37 cellular contexts compared by ENCODE assay signal in genomic region chr6:170248111-170248805, GRCh38. TPM values are rescaled to one million over a fixed set of nuclear protein-coding genes. Genes with fewer than 3 reads are reported as not detected.
DNase-seq lines count a peak whose midpoint lies in the region; ATAC-seq, FAIRE-seq and TF ChIP-seq lines count a peak whose summit lies in the region.
"Had no signal": no experiment of that assay in that cellular context is flagged by ENCODE, and none has a peak within 500 bp of the region (broad histone marks: within the 10 kb centered on the region; RNA-seq: fewer than 3 reads in every experiment).

No MANE protein-coding gene starts in this region.

- TF ChIP-seq POLR2A in K562 (conservative IDR thresholded peaks at IDR 0.05): no peak
- no peak for TF ChIP-seq POLR2A in gastrocnemius medialis (IDR thresholded peaks at IDR 0.05)

- no peak overlapping the region for H3K9ac ChIP-seq in K562 (ENCODE audit: insufficient read depth in 1 of 2, low read depth in 2 of 2, low read length in 2 of 2)

- no peaks in the 10 kb centered on the region for H3K36me3 ChIP-seq in K562 (ENCODE audit: control insufficient read depth, insufficient read depth, low read length)
- no peaks in the 10 kb centered on the region for H3K36me3 ChIP-seq in left ventricle myocardium inferior
- H3K36me3 ChIP-seq in gastrocnemius medialis: no peaks in the 10 kb centered on the region
- H3K36me3 ChIP-seq: BE2C, esophagus squamous epithelium, right lobe of liver, transverse colon had no signal

- no peak overlapping the region for H2AFZ ChIP-seq in K562 (ENCODE audit: low read depth, low read length)
- H2AFZ ChIP-seq: PC-9 had no signal

- H3K4me3 ChIP-seq in K562 (no peak overlapping the region), left ventricle myocardium inferior (peak overlapping the region; percentile 39), gastrocnemius medialis (peak overlapping the region in 3 of 4 donors; percentile 3 to 34 (median 19))
- H3K4me3 ChIP-seq: esophagus squamous epithelium, PC-9, right lobe of liver, transverse colon had no signal

- no peaks in the 10 kb centered on the region for H3K9me1 ChIP-seq in K562 (ENCODE audit: control insufficient read depth, insufficient read depth, low read length)

- H3K4me1 ChIP-seq in K562 (replicated peaks in 1 of 2; ENCODE audit: control insufficient read depth in 2 of 2, insufficient read depth in 2 of 2, low read length in 2 of 2) (peaks cover 0 to 10% of the 10 kb centered on the region in 2 experiments; a peak in 2 of 5 replicates), left ventricle myocardium inferior (peaks cover 30% of the 10 kb centered on the region), gastrocnemius medialis (peaks cover 3% of the 10 kb centered on the region in 2 donors)
- H3K4me1 ChIP-seq: foreskin keratinocyte, right lobe of liver, transverse colon had no signal

- H3K27ac Mint-ChIP-seq in nephron: peak overlapping the region; percentile 23 to 72 (median 63)
- no peak overlapping the region for H3K27ac Mint-ChIP-seq in osteocyte (ENCODE audit: unreplicated experiment)
- H3K27ac Mint-ChIP-seq: activated CD4-positive, alpha-beta memory T cell treated with anti-CD3 and anti-CD28 coated beads for 36 hours; activated T-helper 1 cell treated with anti-CD3 and anti-CD28 coated beads, Interleukin-12 subunit alpha, Interleukin-12 subunit beta, Interleukin-2, Interleukin-4 antibody, amounts not matched to agents 30 ng/mL and 10 ng/mL and 1 ng/mL, durations not matched to agents 14 hours and 24 hours and 36 hours; CD8-positive, alpha-beta T cell; naive B cell had no signal

- FAIRE-seq in K562 (lab: Jason Lieb, UNC): no peak
- FAIRE-seq: endometrium, GM18507 had no signal

- no peaks in the 10 kb centered on the region for H3K9me3 Mint-ChIP-seq in nephron
- H3K9me3 Mint-ChIP-seq in osteocyte (ENCODE audit: unreplicated experiment): no peaks in the 10 kb centered on the region
- H3K9me3 Mint-ChIP-seq: activated CD4-positive, alpha-beta memory T cell treated with anti-CD3 and anti-CD28 coated beads for 36 hours; activated T-helper 1 cell treated with anti-CD3 and anti-CD28 coated beads, Interleukin-12 subunit alpha, Interleukin-12 subunit beta, Interleukin-2, Interleukin-4 antibody, amounts not matched to agents 30 ng/mL and 10 ng/mL and 1 ng/mL, durations not matched to agents 14 hours and 24 hours and 36 hours; CD8-positive, alpha-beta T cell; central memory CD8-positive, alpha-beta T cell; naive B cell; stimulated activated effector memory CD8-positive, alpha-beta T cell treated with anti-CD3 and anti-CD28 coated beads, Interleukin-12 subunit alpha, Interleukin-12 subunit beta, amount 100 ng/mL, for 72 hours had no signal

- no TSS peak for BruUV-seq in K562 (replicated peaks; lab: Mats Ljungman, UMichigan)

- WGBS in K562 (ENCODE audit: insufficient coverage, low coverage, missing lambda C conversion rate): 1% methylated on average over 34 of the region's 34 CpGs

- DNase-seq in K562 (ENCODE audit: extremely low read depth in 1 of 4, low spot score in 3 of 4) (no peak), left ventricle myocardium inferior (no peak), gastrocnemius medialis (no peak), dedifferentiated amniotic fluid mesenchymal stem cell (ENCODE audit: extremely low spot score) (no peak), cortex of kidney (lab: John Stamatoyannopoulos, UW) (no peak), GF-D8 (lab: John Stamatoyannopoulos, UW) (no peak), osteocyte (ENCODE audit: extremely low spot score, unreplicated experiment) (no peak)
- DNase-seq: ACHN; activated CD4-positive, alpha-beta memory T cell treated with anti-CD3 and anti-CD28 coated beads for 36 hours; activated CD4-positive, CD25-positive, alpha-beta regulatory T cell treated with anti-CD3 and anti-CD28 coated beads, Interleukin-2, amount 50 U/mL, for 72 hours; activated CD8-positive, alpha-beta memory T cell treated with anti-CD3 and anti-CD28 coated beads, Interleukin-2, amount 50 U/mL, for 4 hours; activated naive CD4-positive, alpha-beta T cell treated with Interleukin-2 at 50 U/mL for 16 hours; BE2C; CD8-positive, alpha-beta T cell; DMS 273 treated with DMSO at 0.1 percent for 48 hours; EL; esophagus squamous epithelium; foreskin keratinocyte; H7; Karpas-422; naive B cell; NCI-H1930; NCI-H526; PC-9; SHP77 treated with DMSO at 0.1 percent for 48 hours; stimulated activated CD4-positive, alpha-beta T cell treated with anti-CD3 and anti-CD28 coated beads, Interleukin-4, amount 100 ng/mL, for 4 hours; transverse colon had no signal

- CTCF ChIA-PET in K562 (lab: Yijun Ruan, JAX; ENCODE audit: low intra/inter-chr PET ratio): no interaction called here

- intact Hi-C loops in K562 (cut with micrococcal nuclease): no loop called here
- intact Hi-C loops in left ventricle myocardium inferior (cut with micrococcal nuclease): no loop called here
- intact Hi-C loops in gastrocnemius medialis (cut with DNase I; ENCODE audit: low total_unique reads): no loop called here

- no peak overlapping the region for H3K4me2 ChIP-seq in K562 (ENCODE audit: insufficient read depth, low read length)
- H3K4me2 ChIP-seq: PC-9 had no signal

- H3K79me2 ChIP-seq in K562 (ENCODE audit: control insufficient read depth, insufficient read depth, low read length): no peaks in the 10 kb centered on the region

- no peak for TF ChIP-seq EP300 in K562 (IDR thresholded peaks at IDR 0.05; ENCODE audit: low read length)

- H3K4me1 Mint-ChIP-seq in nephron (peaks cover 66% of the 10 kb centered on the region), osteocyte (ENCODE audit: unreplicated experiment) (no peaks in the 10 kb centered on the region)
- H3K4me1 Mint-ChIP-seq: central memory CD8-positive, alpha-beta T cell; naive B cell; stimulated activated effector memory CD8-positive, alpha-beta T cell treated with anti-CD3 and anti-CD28 coated beads, Interleukin-12 subunit alpha, Interleukin-12 subunit beta, amount 100 ng/mL, for 72 hours had no signal

- peaks cover 39% of the 10 kb centered on the region for H3K27me3 Mint-ChIP-seq in nephron (ENCODE audit: low read depth)
- peaks cover 23% of the 10 kb centered on the region for H3K27me3 Mint-ChIP-seq in osteocyte (ENCODE audit: unreplicated experiment)

- no peak for TF ChIP-seq RAD21 in K562 (CRISPR knock-in tag; conservative IDR thresholded peaks at IDR 0.05 in 1 of 2, IDR thresholded peaks at IDR 0.05 in 1 of 2)

- H4K20me1 ChIP-seq in K562 (replicated peaks; ENCODE audit: control insufficient read depth, insufficient read depth, low read length): peaks cover 43% of the 10 kb centered on the region

- no peak for TF ChIP-seq CTCF in K562 (IDR thresholded peaks at IDR 0.05 in 2 of 3, conservative IDR thresholded peaks at IDR 0.05 in 1 of 3; ENCODE audit: insufficient read depth in 2 of 3, low read depth in 1 of 3, low read length in 3 of 3)
- no peak for TF ChIP-seq CTCF in left ventricle myocardium inferior (IDR thresholded peaks at IDR 0.05; ENCODE audit: borderline replicate concordance)
- TF ChIP-seq CTCF in nephron (IDR thresholded peaks at IDR 0.05; ENCODE audit: unreplicated experiment in 3 of 3): no peak
- no peak for TF ChIP-seq CTCF in gastrocnemius medialis (IDR thresholded peaks at IDR 0.05 in 4 of 5, conservative IDR thresholded peaks at IDR 0.05 in 1 of 5)
- TF ChIP-seq CTCF in osteocyte (IDR thresholded peaks at IDR 0.05): no peak

- H3K9me3 ChIP-seq in K562 (replicated peaks; ENCODE audit: control insufficient read depth, insufficient read depth, low read depth, low read length) (no peaks in the 10 kb centered on the region), left ventricle myocardium inferior (replicated peaks) (no peaks in the 10 kb centered on the region), gastrocnemius medialis (no peaks in the 10 kb centered on the region)
- H3K9me3 ChIP-seq: BE2C, esophagus squamous epithelium, right lobe of liver, transverse colon had no signal

- H3K27ac ChIP-seq in K562 (ENCODE audit: extremely low read depth, low read depth, low read length) (no peak overlapping the region), left ventricle myocardium inferior (replicated peaks) (no peak overlapping the region), gastrocnemius medialis (no peak overlapping the region)
- H3K27ac ChIP-seq: esophagus squamous epithelium, foreskin keratinocyte, PC-9, right lobe of liver, transverse colon had no signal

- H3K36me3 Mint-ChIP-seq in nephron (ENCODE audit: low read depth) (no peaks in the 10 kb centered on the region), osteocyte (ENCODE audit: unreplicated experiment) (no peaks in the 10 kb centered on the region)
- H3K36me3 Mint-ChIP-seq: activated CD4-positive, alpha-beta memory T cell treated with anti-CD3 and anti-CD28 coated beads for 36 hours; CD8-positive, alpha-beta T cell; naive B cell; stimulated activated effector memory CD8-positive, alpha-beta T cell treated with anti-CD3 and anti-CD28 coated beads, Interleukin-12 subunit alpha, Interleukin-12 subunit beta, amount 100 ng/mL, for 72 hours had no signal

- H3K4me3 Mint-ChIP-seq in nephron: peak overlapping the region in 2 of 3 experiments; percentile 26 to 35
- no peak overlapping the region for H3K4me3 Mint-ChIP-seq in osteocyte (ENCODE audit: unreplicated experiment)
- H3K4me3 Mint-ChIP-seq: activated CD4-positive, alpha-beta memory T cell treated with anti-CD3 and anti-CD28 coated beads for 36 hours; activated T-helper 1 cell treated with anti-CD3 and anti-CD28 coated beads, Interleukin-12 subunit alpha, Interleukin-12 subunit beta, Interleukin-2, Interleukin-4 antibody, amounts not matched to agents 30 ng/mL and 10 ng/mL and 1 ng/mL, durations not matched to agents 14 hours and 24 hours and 36 hours; CD8-positive, alpha-beta T cell; naive B cell; stimulated activated effector memory CD8-positive, alpha-beta T cell treated with anti-CD3 and anti-CD28 coated beads, Interleukin-12 subunit alpha, Interleukin-12 subunit beta, amount 100 ng/mL, for 72 hours had no signal

- H3K27me3 ChIP-seq in K562 (ENCODE audit: control insufficient read depth in 2 of 2, insufficient read depth in 2 of 2, low read length in 2 of 2) (peaks cover 81 to 90% of the 10 kb centered on the region in 2 experiments), left ventricle myocardium inferior (ENCODE audit: low read depth) (peaks cover 41% of the 10 kb centered on the region), gastrocnemius medialis (peaks cover 12 to 26% (median 18%) of the 10 kb centered on the region in 3 donors)
- H3K27me3 ChIP-seq: BE2C, dorsolateral prefrontal cortex, right lobe of liver had no signal

- in situ Hi-C loops in K562 (cut with MboI): no loop called here
- in situ Hi-C loops in gastrocnemius medialis (cut with MboI; ENCODE audit: low sequenced_read_pairs in 4 of 4): no loop called here

- POLR2A ChIA-PET in K562 (lab: Yijun Ruan, JAX): interaction anchor here (0.5 to 1.5 kb wide), 3 partner anchors 10 to 269 kb away, joined by 4 to 7 read pairs (median 4); no protein-coding TSS in a partner anchor

- ATAC-seq in K562: no peak; the same call in 2 of the 3 replicates
- no peak for ATAC-seq in gastrocnemius medialis
- ATAC-seq: CD8-positive, alpha-beta T cell; left lobe of liver; right lobe of liver; stimulated activated effector memory CD8-positive, alpha-beta T cell treated with anti-CD3 and anti-CD28 coated beads, Interleukin-12 subunit alpha, Interleukin-12 subunit beta, amount 100 ng/mL, for 72 hours had no signal

RNA-seq across cellular contexts. Expression of gene DLL1, which starts 42.6 kb away (rescaled TPM):
- not detected in 2 replicates for total RNA-seq in K562 (2011; cell fraction: chromatin; rRNA removed; ENCODE audit: low replicate concordance)
- not detected in 2 replicates for total RNA-seq in K562 (2011; cell fraction: nucleolus; rRNA removed)
- not detected in 2 replicates for total RNA-seq in K562 (2011; cell fraction: nucleoplasm; rRNA removed)
- total RNA-seq in K562 (2014; rRNA removed): not detected in 2 replicates
- not detected in 2 replicates for total RNA-seq in K562 (2014; rRNA removed; fragmentation: Illumina TruSeq; extraction: Trizol)
- not detected in 2 replicates for total RNA-seq in K562 (2015; rRNA removed; fragmentation: Illumina TruSeq; extraction: Trizol)
- not detected in 2 replicates for total RNA-seq in K562 (2021)
- not detected in 2 replicates for polyA plus RNA-seq in K562 (2011; rRNA removed)
- 0.03 TPM in 1 of 2 replicates, not detected in the other for polyA plus RNA-seq in K562 (2011; cell fraction: cytosol; rRNA removed)
- not detected in 2 replicates for polyA plus RNA-seq in K562 (2011; cell fraction: nucleus; rRNA removed)
- 0.03 TPM in 1 of 2 replicates, not detected in the other for polyA plus RNA-seq in K562 (2012)
- not detected in 2 replicates for polyA plus RNA-seq in K562 (2014; fragmentation: Illumina TruSeq; extraction: Trizol)
- polyA plus RNA-seq in K562 (2014; fragmentation: Nextera tagmentation; extraction: Ambion mirVana): not detected
- not detected in 2 replicates for polyA plus RNA-seq in K562 (2014; rRNA removed)
- polyA minus RNA-seq in K562 (2011; rRNA and poly(A)+ RNA removed): not detected in 2 replicates
- polyA minus RNA-seq in K562 (2011; cell fraction: cytosol; rRNA and poly(A)+ RNA removed): not detected in 2 replicates
- polyA minus RNA-seq in K562 (2011; cell fraction: nucleus; rRNA and poly(A)+ RNA removed): not detected in 2 replicates
- 11.7 TPM for total RNA-seq in left ventricle myocardium inferior
- total RNA-seq in gastrocnemius medialis: 1 to 10 TPM; 1.8 to 3.7 (median 3.3) TPM
- total RNA-seq in osteocyte: 1.6 and 2.6 TPM in 2 replicates
- total RNA-seq: activated T-helper 1 cell treated with anti-CD3 and anti-CD28 coated beads, Interleukin-12 subunit alpha, Interleukin-12 subunit beta, Interleukin-2, Interleukin-4 antibody, amounts not matched to agents 30 ng/mL and 10 ng/mL and 1 ng/mL, durations not matched to agents 14 hours and 24 hours and 36 hours; PC-9; T-helper 2 cell treated with Interferon-gamma antibody and Interleukin-4, amounts not matched to agents 100 ng/mL and 5 ng/mL, for 36 hours had no signal

RNA-seq across cellular contexts. Expression of gene FAM120B, which starts 58.3 kb away (rescaled TPM):
- 43.4 and 80.5 TPM in 2 replicates for total RNA-seq in K562 (2011; cell fraction: chromatin; rRNA removed; ENCODE audit: low replicate concordance)
- 21.2 and 24.1 TPM in 2 replicates for total RNA-seq in K562 (2011; cell fraction: nucleolus; rRNA removed)
- total RNA-seq in K562 (2011; cell fraction: nucleoplasm; rRNA removed): 25.9 and 29.8 TPM in 2 replicates
- total RNA-seq in K562 (2014; rRNA removed) (9.4 and 12.2 TPM in 2 replicates), K562 (2014; rRNA removed; fragmentation: Illumina TruSeq; extraction: Trizol) (15.1 and 16.4 TPM in 2 replicates), K562 (2015; rRNA removed; fragmentation: Illumina TruSeq; extraction: Trizol) (12.8 and 12.9 TPM in 2 replicates), K562 (2021) (22.6 and 23.0 TPM in 2 replicates), left ventricle myocardium inferior (20.1 TPM), gastrocnemius medialis (10 to 100 TPM; 10.7 to 17.0 (median 13.5) TPM), osteocyte (34.0 and 36.9 TPM in 2 replicates)
- polyA plus RNA-seq in K562 (2011; rRNA removed) (16.6 and 16.9 TPM in 2 replicates), K562 (2014; fragmentation: Illumina TruSeq; extraction: Trizol) (19.9 and 21.3 TPM in 2 replicates), K562 (2014; fragmentation: Nextera tagmentation; extraction: Ambion mirVana) (1 to 10 TPM; 3.5 to 5.5 TPM), K562 (2014; rRNA removed) (14.7 and 14.8 TPM in 2 replicates)
- polyA plus RNA-seq in K562 (2011; cell fraction: cytosol; rRNA removed): 11.3 and 12.0 TPM in 2 replicates
- polyA plus RNA-seq in K562 (2011; cell fraction: nucleus; rRNA removed): 24.9 and 30.9 TPM in 2 replicates
- polyA plus RNA-seq in K562 (2012): 11.9 and 18.1 TPM in 2 replicates
- 38.8 and 43.3 TPM in 2 replicates for polyA minus RNA-seq in K562 (2011; rRNA and poly(A)+ RNA removed)
- 12.5 and 17.4 TPM in 2 replicates for polyA minus RNA-seq in K562 (2011; cell fraction: cytosol; rRNA and poly(A)+ RNA removed)
- polyA minus RNA-seq in K562 (2011; cell fraction: nucleus; rRNA and poly(A)+ RNA removed): 23.7 and 38.2 TPM in 2 replicates
